In the genomic region with DNA sequence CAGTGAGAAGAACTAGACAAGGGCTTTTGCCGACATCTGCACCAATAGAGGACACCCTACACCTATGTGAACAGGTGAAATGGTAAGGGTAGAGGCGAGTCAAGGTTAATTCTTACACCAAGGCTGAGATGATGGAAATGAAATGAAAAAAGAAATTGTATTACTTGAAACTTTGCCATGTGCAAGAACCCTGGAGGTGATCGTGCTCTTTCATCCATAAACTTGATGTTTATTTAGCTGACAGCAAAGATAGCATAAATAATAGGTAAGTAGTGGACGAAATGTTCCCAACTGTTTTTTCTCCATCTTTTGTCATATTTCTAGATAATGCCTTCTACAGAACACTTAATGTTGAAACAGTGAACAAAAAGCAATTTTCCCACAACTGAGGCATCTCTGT, we compare ENCODE assay signal across 18 cellular contexts.
"Had no signal": no experiment of that assay in that cellular context is flagged by ENCODE, and none has a peak within 500 bp of the region (broad histone marks: within the 10 kb centered on the region; RNA-seq: fewer than 3 reads in every experiment).

No MANE protein-coding gene starts in this region.

- H3K4me1 ChIP-seq: breast epithelium had no signal

- H3K27ac Mint-ChIP-seq: activated CD4-positive, alpha-beta T cell treated with anti-CD3 and anti-CD28 coated beads, Interleukin-2, amount 10 ng/mL, durations not matched to agents 24 days and 14 days; activated CD8-positive, alpha-beta T cell treated with anti-CD3 and anti-CD28 coated beads, Interleukin-2, amount 10 ng/mL, durations not matched to agents 7 days and 5 days; activated naive CD8-positive, alpha-beta T cell; dendritic cell treated with granulocyte-macrophage colony-stimulating factor and Interleukin-4, amounts not matched to agents 40 ng/mL and 50 ng/mL, for 4 days; natural killer cell treated with Interleukin-12 subunit alpha and Interleukin-12 subunit beta and Interleukin-15 and Interleukin-18, amount 100 ng/mL, for 72 hours had no signal

- H3K4me1 Mint-ChIP-seq: activated CD4-positive, alpha-beta T cell treated with anti-CD3 and anti-CD28 coated beads, Interleukin-2, amount 10 ng/mL, durations not matched to agents 24 days and 14 days had no signal

- H3K9me3 ChIP-seq: breast epithelium, tibial nerve had no signal

- H3K9me3 Mint-ChIP-seq: activated CD4-positive, alpha-beta T cell treated with anti-CD3 and anti-CD28 coated beads, Interleukin-2, amount 10 ng/mL, durations not matched to agents 24 days and 14 days; dendritic cell treated with granulocyte-macrophage colony-stimulating factor and Interleukin-4, amounts not matched to agents 40 ng/mL and 50 ng/mL, for 4 days; natural killer cell treated with Interleukin-12 subunit alpha and Interleukin-12 subunit beta and Interleukin-15 and Interleukin-18, amount 100 ng/mL, for 72 hours had no signal

- H3K36me3 Mint-ChIP-seq: activated naive CD8-positive, alpha-beta T cell; natural killer cell treated with Interleukin-12 subunit alpha and Interleukin-12 subunit beta and Interleukin-15 and Interleukin-18, amount 100 ng/mL, for 72 hours had no signal

- H3K36me3 ChIP-seq: breast epithelium, tibial nerve had no signal

- H3K4me3 ChIP-seq: breast epithelium, tibial nerve had no signal

- H3K27me3 ChIP-seq: breast epithelium, tibial nerve had no signal

- H3K4me3 Mint-ChIP-seq: activated CD4-positive, alpha-beta T cell treated with anti-CD3 and anti-CD28 coated beads, Interleukin-2, amount 10 ng/mL, durations not matched to agents 24 days and 14 days; activated CD8-positive, alpha-beta T cell treated with anti-CD3 and anti-CD28 coated beads, Interleukin-2, amount 10 ng/mL, durations not matched to agents 7 days and 5 days; activated naive CD8-positive, alpha-beta T cell; dendritic cell treated with granulocyte-macrophage colony-stimulating factor and Interleukin-4, amounts not matched to agents 40 ng/mL and 50 ng/mL, for 4 days; natural killer cell treated with Interleukin-12 subunit alpha and Interleukin-12 subunit beta and Interleukin-15 and Interleukin-18, amount 100 ng/mL, for 72 hours had no signal

- ATAC-seq: activated CD8-positive, alpha-beta T cell treated with anti-CD3 and anti-CD28 coated beads, Interleukin-2, amount 10 ng/mL, durations not matched to agents 7 days and 5 days; natural killer cell treated with Interleukin-12 subunit alpha and Interleukin-12 subunit beta and Interleukin-15 and Interleukin-18, amount 100 ng/mL, for 72 hours had no signal

- H3K27ac ChIP-seq: breast epithelium, tibial nerve had no signal

- DNase-seq: activated CD4-positive, alpha-beta T cell treated with anti-CD3 and anti-CD28 coated beads, Interleukin-2, amount 10 ng/mL, durations not matched to agents 24 days and 14 days; activated CD4-positive, CD25-positive, alpha-beta regulatory T cell; activated CD8-positive, alpha-beta memory T cell treated with anti-CD3 and anti-CD28 coated beads, Interleukin-2, amount 50 U/mL, for 48 hours; activated CD8-positive, alpha-beta T cell treated with anti-CD3 and anti-CD28 coated beads, Interleukin-2, amount 10 ng/mL, durations not matched to agents 7 days and 5 days; activated gamma-delta T cell treated with Interleukin-2 at 50 U/mL for 16 hours; anterior cingulate cortex; effector memory CD4-positive, alpha-beta T cell; foreskin melanocyte; kidney glomerular epithelial cell; mesendoderm; posterior cingulate gyrus; stimulated activated CD4-positive, alpha-beta T cell treated with anti-CD3 and anti-CD28 coated beads, Interleukin-2, amount 100 ng/mL, for 48 hours; stimulated activated naive CD4-positive, alpha-beta T cell had no signal

- H3K27me3 Mint-ChIP-seq: activated CD4-positive, alpha-beta T cell treated with anti-CD3 and anti-CD28 coated beads, Interleukin-2, amount 10 ng/mL, durations not matched to agents 24 days and 14 days; dendritic cell treated with granulocyte-macrophage colony-stimulating factor and Interleukin-4, amounts not matched to agents 40 ng/mL and 50 ng/mL, for 4 days; natural killer cell treated with Interleukin-12 subunit alpha and Interleukin-12 subunit beta and Interleukin-15 and Interleukin-18, amount 100 ng/mL, for 72 hours had no signal
